18 cellular contexts compared by ENCODE assay signal in the genomic region with DNA sequence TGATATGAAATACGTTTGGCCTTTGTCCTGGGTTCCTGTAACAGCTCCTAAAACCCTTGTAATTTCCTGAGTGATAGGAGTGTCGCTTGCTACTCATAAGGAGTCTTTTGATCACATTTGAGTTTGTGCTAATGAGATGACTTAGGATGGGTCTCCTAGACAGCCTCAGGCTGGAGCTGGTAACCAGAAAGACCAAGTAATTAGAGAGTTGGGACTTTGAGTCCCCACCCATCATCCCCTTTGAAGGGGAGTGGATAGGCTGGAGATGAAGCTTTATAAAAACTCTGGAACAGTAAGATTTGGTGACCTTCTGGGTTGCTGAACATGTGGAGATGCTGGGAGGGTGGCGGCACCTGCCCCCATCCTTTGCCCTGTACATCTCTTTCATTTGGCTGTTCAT. TPM values are rescaled to one million over a fixed set of nuclear protein-coding genes. Genes with fewer than 3 reads are reported as not detected.
DNase-seq lines count a peak whose midpoint lies in the region; ATAC-seq and TF ChIP-seq lines count a peak whose summit lies in the region.
"Had no signal": no experiment of that assay in that cellular context is flagged by ENCODE, and none has a peak within 500 bp of the region (broad histone marks: within the 10 kb centered on the region; RNA-seq: fewer than 3 reads in every experiment).

No MANE protein-coding gene starts in this region.

- TF ChIP-seq CTCF in mesothelial cell of epicardium (IDR thresholded peaks at IDR 0.05; ENCODE audit: unreplicated experiment) (no peak), stomach (IDR thresholded peaks at IDR 0.05) (no peak), colonic mucosa (IDR thresholded peaks at IDR 0.05) (no peak)

- H3K36me3 ChIP-seq in stomach: no peaks in the 10 kb centered on the region
- no peaks in the 10 kb centered on the region for H3K36me3 ChIP-seq in colonic mucosa
- H3K36me3 ChIP-seq: esophagus muscularis mucosa, HAP-1 had no signal

- ATAC-seq in stimulated activated naive CD8-positive, alpha-beta T cell treated with anti-CD3 and anti-CD28 coated beads, Interleukin-15, Interleukin-2, amounts not matched to agents 100 U/mL and 50 U/mL, for 24 hours: no peak
- ATAC-seq: Panc1; right cardiac atrium; stimulated activated memory B cell treated with anti-CD40 and anti-IgM and Interleukin-4, amounts not matched to agents 10 μg/mL and 1 μg/mL and 100 μg/mL, for 72 hours; WTC11 had no signal

- DNase-seq in stimulated activated naive CD8-positive, alpha-beta T cell treated with anti-CD3 and anti-CD28 coated beads, Interleukin-15, Interleukin-2, amounts not matched to agents 100 U/mL and 50 U/mL, for 24 hours: no peak
- no peak for DNase-seq in mesothelial cell of epicardium (ENCODE audit: low spot score in 2 of 2, unreplicated experiment in 2 of 2)
- no peak for DNase-seq in stomach
- no peak for DNase-seq in colonic mucosa
- no peak for DNase-seq in T-helper 1 cell
- no peak for DNase-seq in NOMO-1 treated with DMSO at 0.1 percent for 48 hours (lab: John Stamatoyannopoulos, UW; ENCODE audit: unreplicated experiment)
- DNase-seq: activated CD8-positive, alpha-beta memory T cell treated with anti-CD3 and anti-CD28 coated beads, Interleukin-2, amount 50 U/mL, for 48 hours; cortex of kidney; DMS153; NCI-H1105; right cardiac atrium had no signal

- H3K27me3 ChIP-seq in stomach (no peaks in the 10 kb centered on the region), colonic mucosa (no peaks in the 10 kb centered on the region)
- H3K27me3 ChIP-seq: esophagus muscularis mucosa had no signal

- intact Hi-C loops in stomach (cut with DNase I; ENCODE audit: low total_unique reads): no loop called here
- intact Hi-C loops in colonic mucosa (cut with DNase I): loop anchor here (10.0 kb wide), 1 partner anchor 118 kb away; no protein-coding TSS in a partner anchor

- H3K27ac ChIP-seq in stomach (no peak overlapping the region), colonic mucosa (no peak overlapping the region)

- H3K4me1 Mint-ChIP-seq in stimulated activated naive CD8-positive, alpha-beta T cell treated with anti-CD3 and anti-CD28 coated beads, Interleukin-15, Interleukin-2, amounts not matched to agents 100 ng/mL and 50 ng/mL, for 24 hours (ENCODE audit: low read depth): peaks cover 76% of the 10 kb centered on the region
- H3K4me1 Mint-ChIP-seq in activated naive CD8-positive, alpha-beta T cell (ENCODE audit: low read depth): peaks cover 70% of the 10 kb centered on the region
- H3K4me1 Mint-ChIP-seq in mesothelial cell of epicardium: peaks cover 68% of the 10 kb centered on the region

- TF ChIP-seq EP300 in stomach (IDR thresholded peaks at IDR 0.05): no peak

- 52 to 64% (median 55%) methylated on average over 3 of the region's 3 CpGs for WGBS in stomach, 5 donors

- H3K9me3 ChIP-seq in stomach (no peaks in the 10 kb centered on the region), colonic mucosa (no peaks in the 10 kb centered on the region)
- H3K9me3 ChIP-seq: esophagus muscularis mucosa, HAP-1 had no signal

- peaks cover 4% of the 10 kb centered on the region for H3K36me3 Mint-ChIP-seq in stimulated activated naive CD8-positive, alpha-beta T cell treated with anti-CD3 and anti-CD28 coated beads, Interleukin-15, Interleukin-2, amounts not matched to agents 100 ng/mL and 50 ng/mL, for 24 hours (ENCODE audit: low read depth)
- H3K36me3 Mint-ChIP-seq in activated naive CD8-positive, alpha-beta T cell: peaks cover 2% of the 10 kb centered on the region
- no peaks in the 10 kb centered on the region for H3K36me3 Mint-ChIP-seq in mesothelial cell of epicardium
- H3K36me3 Mint-ChIP-seq: stimulated activated memory B cell treated with anti-CD40 and anti-IgM and Interleukin-4, amounts not matched to agents 10 μg/mL and 1 μg/mL and 100 μg/mL, for 72 hours; WTC11 had no signal

- H3K9ac ChIP-seq in colonic mucosa (ENCODE audit: low read depth in 2 of 2, low read length in 2 of 2): no peak overlapping the region

- H3K27ac Mint-ChIP-seq in stimulated activated naive CD8-positive, alpha-beta T cell treated with anti-CD3 and anti-CD28 coated beads, Interleukin-15, Interleukin-2, amounts not matched to agents 100 ng/mL and 50 ng/mL, for 24 hours: peak overlapping the region; percentile 53
- peak overlapping the region; percentile 72 for H3K27ac Mint-ChIP-seq in activated naive CD8-positive, alpha-beta T cell
- H3K27ac Mint-ChIP-seq in mesothelial cell of epicardium: peak overlapping the region; percentile 68

- H3K9me3 Mint-ChIP-seq in stimulated activated naive CD8-positive, alpha-beta T cell treated with anti-CD3 and anti-CD28 coated beads, Interleukin-15, Interleukin-2, amounts not matched to agents 100 ng/mL and 50 ng/mL, for 24 hours: no peaks in the 10 kb centered on the region
- H3K9me3 Mint-ChIP-seq in activated naive CD8-positive, alpha-beta T cell (ENCODE audit: low read depth): no peaks in the 10 kb centered on the region
- H3K9me3 Mint-ChIP-seq in mesothelial cell of epicardium: no peaks in the 10 kb centered on the region
- H3K9me3 Mint-ChIP-seq: stimulated activated memory B cell treated with anti-CD40 and anti-IgM and Interleukin-4, amounts not matched to agents 10 μg/mL and 1 μg/mL and 100 μg/mL, for 72 hours; WTC11 had no signal

- no peak overlapping the region for H3K4me3 Mint-ChIP-seq in stimulated activated naive CD8-positive, alpha-beta T cell treated with anti-CD3 and anti-CD28 coated beads, Interleukin-15, Interleukin-2, amounts not matched to agents 100 ng/mL and 50 ng/mL, for 24 hours
- H3K4me3 Mint-ChIP-seq in activated naive CD8-positive, alpha-beta T cell: peak overlapping the region; percentile 92
- H3K4me3 Mint-ChIP-seq in mesothelial cell of epicardium: no peak overlapping the region

- H3K27me3 Mint-ChIP-seq in stimulated activated naive CD8-positive, alpha-beta T cell treated with anti-CD3 and anti-CD28 coated beads, Interleukin-15, Interleukin-2, amounts not matched to agents 100 ng/mL and 50 ng/mL, for 24 hours: no peaks in the 10 kb centered on the region
- no peaks in the 10 kb centered on the region for H3K27me3 Mint-ChIP-seq in activated naive CD8-positive, alpha-beta T cell
- H3K27me3 Mint-ChIP-seq in mesothelial cell of epicardium (ENCODE audit: low read depth): no peaks in the 10 kb centered on the region
- H3K27me3 Mint-ChIP-seq: stimulated activated memory B cell treated with anti-CD40 and anti-IgM and Interleukin-4, amounts not matched to agents 10 μg/mL and 1 μg/mL and 100 μg/mL, for 72 hours had no signal

- H3K4me3 ChIP-seq in stomach (no peak overlapping the region), colonic mucosa (no peak overlapping the region)
- H3K4me3 ChIP-seq: HAP-1 had no signal

- H3K4me1 ChIP-seq in stomach (peaks cover 39 to 87% (median 65%) of the 10 kb centered on the region in 4 donors), colonic mucosa (no peaks in the 10 kb centered on the region)

- no peak for TF ChIP-seq POLR2A in stomach (IDR thresholded peaks at IDR 0.05)

RNA-seq across cellular contexts. Expression of gene SEC24B, which starts 2.9 kb away (rescaled TPM):
- 50.7 to 53.6 TPM (median 52.7 TPM) in 3 replicates for total RNA-seq in mesothelial cell of epicardium
- 10 to 100 TPM in 4 of 5 donors, 1 to 10 TPM in 1; 2.3 to 56.0 (median 26.3) TPM for total RNA-seq in stomach
- 10 to 100 TPM in 1 of 3 donors, 1 to 10 TPM in 2; 5.4 to 10.2 (median 6.3) TPM for polyA plus RNA-seq in stomach
- 10 to 100 TPM; 26.5 to 39.5 TPM for total RNA-seq in colonic mucosa
